Comparison of ENCODE assay signal across 14 cellular contexts in the genomic region with DNA sequence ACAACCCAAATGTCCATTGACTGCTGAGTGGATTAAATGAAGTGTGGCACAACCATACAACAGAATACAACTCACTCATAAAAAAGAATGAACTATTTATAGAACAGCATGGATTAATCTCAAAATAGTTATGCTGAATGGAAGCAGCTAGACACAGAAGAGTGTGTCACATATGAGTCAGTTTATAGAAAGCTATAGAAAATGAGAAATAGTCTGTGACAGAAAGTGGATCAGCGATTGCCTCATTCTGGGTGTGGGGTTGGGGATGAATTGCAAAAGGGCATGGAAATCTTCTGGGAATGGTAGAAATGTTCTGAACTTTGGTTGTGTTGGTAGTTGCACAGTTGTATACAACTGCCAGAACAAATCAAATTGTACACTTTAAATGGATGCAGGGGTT. TPM values are rescaled to one million over a fixed set of nuclear protein-coding genes. Genes with fewer than 3 reads are reported as not detected.
A peak's percentile ranks its signal among the peaks of the same experiment; 100 is the strongest.
DNase-seq lines count a peak whose midpoint lies in the region; ATAC-seq and TF ChIP-seq lines count a peak whose summit lies in the region.
"Had no signal": no experiment of that assay in that cellular context is flagged by ENCODE, and none has a peak within 500 bp of the region (broad histone marks: within the 10 kb centered on the region; RNA-seq: fewer than 3 reads in every experiment).

No MANE protein-coding gene starts in this region.

- intact Hi-C loops in MCF 10A (cut with micrococcal nuclease) = no loop called here
- intact Hi-C loops in breast epithelium (cut with DNase I; ENCODE audit: low total_unique reads) = no loop called here

- H3K27me3 ChIP-seq in breast epithelium (no peaks in the 10 kb centered on the region), subcutaneous abdominal adipose tissue (ENCODE audit: control insufficient read depth in 5 of 5, insufficient read depth in 4 of 5, low read length in 5 of 5) (no peaks in the 10 kb centered on the region)

- H3K4me1 Mint-ChIP-seq in MCF 10A (ENCODE audit: insufficient read depth, unreplicated experiment) (peaks cover 18% of the 10 kb centered on the region), T-helper 17 cell (no peaks in the 10 kb centered on the region)
- peaks cover 5% of the 10 kb centered on the region for H3K4me1 Mint-ChIP-seq in activated T-helper 17 cell treated with anti-CD3 and anti-CD28 coated beads, Interleukin-2, amount 50 U/mL, for 72 hours
- H3K4me1 Mint-ChIP-seq: CD4-positive, CD25-positive, alpha-beta regulatory T cell had no signal

- H3K27ac Mint-ChIP-seq in MCF 10A (ENCODE audit: low read depth, unreplicated experiment) (peak overlapping the region; percentile 75), T-helper 17 cell (no peak overlapping the region)
- no peak overlapping the region for H3K27ac Mint-ChIP-seq in activated T-helper 17 cell treated with anti-CD3 and anti-CD28 coated beads, Interleukin-2, amount 50 U/mL, for 72 hours
- H3K27ac Mint-ChIP-seq: activated naive CD8-positive, alpha-beta T cell; CD4-positive, CD25-positive, alpha-beta regulatory T cell had no signal

- H3K4me1 ChIP-seq in breast epithelium (no peaks in the 10 kb centered on the region), subcutaneous abdominal adipose tissue (ENCODE audit: control insufficient read depth in 5 of 5, insufficient read depth in 5 of 5, low read length in 5 of 5) (peaks cover 0 to 23% (median 6%) of the 10 kb centered on the region in 5 donors)
- H3K4me1 ChIP-seq: A549, prostate gland had no signal

- CTCF ChIA-PET in MCF 10A (lab: Yijun Ruan, JAX) = interaction anchor here (1.5 kb wide), 1 partner anchor 45 kb away, joined by 3 read pairs; no protein-coding TSS in a partner anchor

- H3K4me3 ChIP-seq in breast epithelium (no peak overlapping the region), subcutaneous abdominal adipose tissue (ENCODE audit: low read depth in 1 of 5, low read length in 5 of 5) (no peak overlapping the region)
- H3K4me3 ChIP-seq: A549, prostate gland had no signal

- TF ChIP-seq CTCF in MCF 10A (IDR thresholded peaks at IDR 0.05; ENCODE audit: unreplicated experiment) (no peak), breast epithelium (IDR thresholded peaks at IDR 0.05) (no peak)

- H3K36me3 Mint-ChIP-seq in MCF 10A (ENCODE audit: insufficient read depth, unreplicated experiment) = no peaks in the 10 kb centered on the region
- H3K36me3 Mint-ChIP-seq in activated T-helper 17 cell treated with anti-CD3 and anti-CD28 coated beads, Interleukin-2, amount 50 U/mL, for 72 hours (ENCODE audit: low read depth) = no peaks in the 10 kb centered on the region
- no peaks in the 10 kb centered on the region for H3K36me3 Mint-ChIP-seq in T-helper 17 cell (ENCODE audit: low read depth)
- H3K36me3 Mint-ChIP-seq: activated naive CD8-positive, alpha-beta T cell; CD4-positive, CD25-positive, alpha-beta regulatory T cell had no signal

- no TSS peak for BruUV-seq in MCF 10A (replicated peaks; lab: Mats Ljungman, UMichigan)

- H3K36me3 ChIP-seq in breast epithelium = no peaks in the 10 kb centered on the region
- H3K36me3 ChIP-seq in subcutaneous abdominal adipose tissue (ENCODE audit: control insufficient read depth in 5 of 5, insufficient read depth in 5 of 5, low read length in 5 of 5) = peaks cover 0 to 4% (median 0%) of the 10 kb centered on the region in 5 donors
- H3K36me3 ChIP-seq: prostate gland had no signal

- no peaks in the 10 kb centered on the region for H3K9me3 Mint-ChIP-seq in MCF 10A (ENCODE audit: unreplicated experiment)
- H3K9me3 Mint-ChIP-seq in activated T-helper 17 cell treated with anti-CD3 and anti-CD28 coated beads, Interleukin-2, amount 50 U/mL, for 72 hours = no peaks in the 10 kb centered on the region

- H3K9me3 ChIP-seq in breast epithelium (no peaks in the 10 kb centered on the region), subcutaneous abdominal adipose tissue (ENCODE audit: control insufficient read depth in 5 of 5, low read length in 5 of 5) (no peaks in the 10 kb centered on the region), T-helper 17 cell (ENCODE audit: control insufficient read depth, low read length, poor library complexity, severe bottlenecking) (no peaks in the 10 kb centered on the region)
- H3K9me3 ChIP-seq: prostate gland had no signal

- peak; percentile 47 for ATAC-seq in activated T-helper 17 cell treated with anti-CD3 and anti-CD28 coated beads, Interleukin-2, amount 50 U/mL, for 72 hours (replicated peaks)
- ATAC-seq in T-helper 17 cell (no peak), GM21390 (IDR thresholded peaks at IDR 0.05; ENCODE audit: unreplicated experiment) (no peak)

- TF ChIP-seq POLR2A in breast epithelium (IDR thresholded peaks at IDR 0.05) = no peak

- POLR2A ChIA-PET in MCF 10A (lab: Yijun Ruan, JAX) = interaction anchor here (0.6 to 1.6 kb wide), 4 partner anchors 32 to 490 kb away, joined by 3 to 5 read pairs (median 4); no protein-coding TSS in a partner anchor

- no peaks in the 10 kb centered on the region for H3K27me3 Mint-ChIP-seq in MCF 10A (ENCODE audit: insufficient read depth, unreplicated experiment)
- H3K27me3 Mint-ChIP-seq in activated T-helper 17 cell treated with anti-CD3 and anti-CD28 coated beads, Interleukin-2, amount 50 U/mL, for 72 hours = peaks cover 5% of the 10 kb centered on the region
- H3K27me3 Mint-ChIP-seq in T-helper 17 cell = peaks cover 33% of the 10 kb centered on the region
- H3K27me3 Mint-ChIP-seq: CD4-positive, CD25-positive, alpha-beta regulatory T cell had no signal

- H3K27ac ChIP-seq in breast epithelium (no peak overlapping the region), subcutaneous abdominal adipose tissue (ENCODE audit: low read depth, low read length) (peak overlapping the region; percentile 72)
- H3K27ac ChIP-seq: A549, prostate gland had no signal

- DNase-seq in MCF 10A (ENCODE audit: unreplicated experiment) (peak; percentile 64), breast epithelium (ENCODE audit: low spot score in 2 of 2) (no peak), fibroblast of gingiva (ENCODE audit: low read depth) (peak; percentile 75), T-helper 17 cell (no peak), COLO668 (lab: John Stamatoyannopoulos, UW; ENCODE audit: unreplicated experiment) (no peak)
- DNase-seq: activated CD4-positive, alpha-beta T cell treated with anti-CD3 and anti-CD28 coated beads, Interleukin-2, amount 50 U/mL, for 4 hours; CD4-positive, CD25-positive, alpha-beta regulatory T cell; trophoblast cell had no signal

- no peak overlapping the region for H3K9ac ChIP-seq in subcutaneous abdominal adipose tissue (ENCODE audit: low read length in 5 of 5)

- H3K4me3 Mint-ChIP-seq in MCF 10A (ENCODE audit: unreplicated experiment) (no peak overlapping the region), T-helper 17 cell (no peak overlapping the region)
- H3K4me3 Mint-ChIP-seq in activated T-helper 17 cell treated with anti-CD3 and anti-CD28 coated beads, Interleukin-2, amount 50 U/mL, for 72 hours = no peak overlapping the region
- H3K4me3 Mint-ChIP-seq: activated naive CD8-positive, alpha-beta T cell; CD4-positive, CD25-positive, alpha-beta regulatory T cell had no signal

RNA-seq across cellular contexts. Expression of a gene that starts 37.4 kb away (rescaled TPM):
- total RNA-seq in MCF 10A (2022) (14.2 and 23.9 TPM in 2 replicates), breast epithelium (10 to 100 TPM in 2 of 3 donors, 1 to 10 TPM in 1; 5.6 to 16.1 (median 16.0) TPM), T-helper 17 cell (10 to 100 TPM in 1 of 2 donors, 1 to 10 TPM in 1; 9.2 to 11.1 TPM)
- 10 to 100 TPM; 10.0 to 10.6 TPM for total RNA-seq in activated T-helper 17 cell treated with anti-CD3 and anti-CD28 coated beads, Interleukin-2, amount 50 U/mL, for 72 hours

RNA-seq across cellular contexts. Expression of a gene that starts 44.2 kb away (rescaled TPM):
- total RNA-seq in MCF 10A (2022) = 38.7 and 39.8 TPM in 2 replicates
- 10 to 100 TPM; 38.3 to 61.6 (median 53.6) TPM for total RNA-seq in breast epithelium
- 10 to 100 TPM; 38.3 to 58.5 TPM for total RNA-seq in activated T-helper 17 cell treated with anti-CD3 and anti-CD28 coated beads, Interleukin-2, amount 50 U/mL, for 72 hours
- total RNA-seq in T-helper 17 cell = 10 to 100 TPM; 39.1 to 40.6 TPM

Comparison
In these comparisons a context has a peak if more than half of its experiments do, and no peak if none do; other contexts are left out.
1. DNase-seq: peak in MCF 10A (single experiment) and fibroblast of gingiva (single experiment); none in breast epithelium (0 of 2), T-helper 17 cell (0 of 3) and COLO668 (single experiment).